Comparison of ENCODE assay signal across 16 cellular contexts in genomic region chr17:59505610-59506276, GRCh38. TPM values are rescaled to one million over a fixed set of nuclear protein-coding genes. Genes with fewer than 3 reads are reported as not detected.
DNase-seq lines count a peak whose midpoint lies in the region; ATAC-seq and TF ChIP-seq lines count a peak whose summit lies in the region.
"Had no signal": no experiment of that assay in that cellular context is flagged by ENCODE, and none has a peak within 500 bp of the region (broad histone marks: within the 10 kb centered on the region; RNA-seq: fewer than 3 reads in every experiment).

No MANE protein-coding gene starts in this region.

- H3K36me3 Mint-ChIP-seq in type B pancreatic cell, result no peaks in the 10 kb centered on the region

- no peak overlapping the region for H3K4me3 Mint-ChIP-seq in type B pancreatic cell
- H3K4me3 Mint-ChIP-seq: effector memory CD8-positive, alpha-beta T cell; HFFc6 had no signal

- H3K27ac Mint-ChIP-seq in type B pancreatic cell, result no peak overlapping the region
- H3K27ac Mint-ChIP-seq: effector memory CD8-positive, alpha-beta T cell; HFFc6 had no signal

- peaks cover 7% of the 10 kb centered on the region for H3K9me3 Mint-ChIP-seq in type B pancreatic cell
- H3K9me3 Mint-ChIP-seq: effector memory CD8-positive, alpha-beta T cell; HFFc6 had no signal

- no peak for TF ChIP-seq CTCF in type B pancreatic cell (conservative IDR thresholded peaks at IDR 0.05)

- DNase-seq in HuH-7 (ENCODE audit: low spot score) (peak; percentile 37), astrocyte of the hippocampus (ENCODE audit: low read depth, low spot score) (peak; percentile 46), iPS-NIHi7 (ENCODE audit: extremely low spot score) (peak; percentile 15), type B pancreatic cell (ENCODE audit: extremely low spot score, unreplicated experiment) (peak; percentile 34), H4 (ENCODE audit: low spot score) (no peak), ecto neural progenitor cell (ENCODE audit: low spot score) (no peak)
- DNase-seq: activated gamma-delta T cell treated with Interleukin-2 at 50 U/mL for 16 hours; DND-41; effector memory CD8-positive, alpha-beta T cell; HFFc6; Karpas-422; NCI-H146; NCI-H510A treated with DMSO at 0.1 percent for 48 hours; ovary; stimulated activated naive CD4-positive, alpha-beta T cell had no signal

- H3K4me1 Mint-ChIP-seq in type B pancreatic cell (ENCODE audit: unreplicated experiment), result no peaks in the 10 kb centered on the region

- no peak for ATAC-seq in GM19328 (IDR thresholded peaks at IDR 0.05; ENCODE audit: unreplicated experiment)
- ATAC-seq: effector memory CD8-positive, alpha-beta T cell had no signal

- no peaks in the 10 kb centered on the region for H3K27me3 Mint-ChIP-seq in type B pancreatic cell

RNA-seq across cellular contexts. Expression of gene DHX40, which starts 59.7 kb away (rescaled TPM):
- total RNA-seq in type B pancreatic cell (ENCODE audit: low replicate concordance), result 30.6 and 50.4 TPM in 2 replicates
- total RNA-seq in H4 (2014; rRNA removed; shearing (Covaris generic)), result 72.0 and 75.0 TPM in 2 replicates

Comparison
In these comparisons a context has a peak if more than half of its experiments do, and no peak if none do; other contexts are left out.
1. DNase-seq: peak in HuH-7 (single experiment), astrocyte of the hippocampus (single experiment), iPS-NIHi7 (single experiment) and type B pancreatic cell (single experiment); none in H4 (single experiment) and ecto neural progenitor cell (single experiment).